19 cellular contexts compared by ENCODE assay signal in genomic region chr17:77618731-77619130, GRCh38.
DNase-seq lines count a peak whose midpoint lies in the region; ATAC-seq and TF ChIP-seq lines count a peak whose summit lies in the region.
"Had no signal": no experiment of that assay in that cellular context is flagged by ENCODE, and none has a peak within 500 bp of the region (broad histone marks: within the 10 kb centered on the region; RNA-seq: fewer than 3 reads in every experiment).

No MANE protein-coding gene starts in this region.

- no peaks in the 10 kb centered on the region for H3K36me3 ChIP-seq in KOPT-K1 (ENCODE audit: insufficient read depth, low read length)
- H3K36me3 ChIP-seq: BLaER1 had no signal

- TF ChIP-seq CTCF in WTC11 (IDR thresholded peaks at IDR 0.05): no peak

- peaks cover 17% of the 10 kb centered on the region for H3K4me1 Mint-ChIP-seq in activated naive CD8-positive, alpha-beta T cell treated with anti-CD3 and anti-CD28 coated beads, Interleukin-2, amount 10 ng/mL, durations not matched to agents 7 days and 5 days
- H3K4me1 Mint-ChIP-seq in WTC11: peaks cover 27% of the 10 kb centered on the region

- peak overlapping the region; percentile 82 for H3K27ac Mint-ChIP-seq in activated naive CD8-positive, alpha-beta T cell treated with anti-CD3 and anti-CD28 coated beads, Interleukin-2, amount 10 ng/mL, durations not matched to agents 7 days and 5 days
- H3K27ac Mint-ChIP-seq in WTC11: no peak overlapping the region
- H3K27ac Mint-ChIP-seq: IgD-negative memory B cell had no signal

- peak; percentile 36 for DNase-seq in activated CD8-positive, alpha-beta memory T cell treated with anti-CD3 and anti-CD28 coated beads, Interleukin-2, amount 50 U/mL, for 48 hours
- DNase-seq in activated CD8-positive, alpha-beta memory T cell treated with anti-CD3 and anti-CD28 coated beads for 24 hours: no peak
- no peak for DNase-seq in activated naive CD8-positive, alpha-beta T cell treated with anti-CD3 and anti-CD28 coated beads, Interleukin-2, amount 10 ng/mL, durations not matched to agents 7 days and 5 days
- DNase-seq in posterior vena cava (ENCODE audit: low spot score): peak; percentile 23
- no peak for DNase-seq in WTC11 (ENCODE audit: low spot score)
- DNase-seq in GOT3 (lab: John Stamatoyannopoulos, UW): no peak
- DNase-seq: HCEC 1CT; MV-4-11; NCI-H1417; NCI-H2029; NCI-H2171; NCI-H446; NCI-H69; NK-92 treated with Interleukin-12 subunit alpha and Interleukin-12 subunit beta, amount 100 ng/mL, for 24 hours; OCI-M1 had no signal

- intact Hi-C loops in posterior vena cava (cut with DNase I): no loop called here

- ATAC-seq in activated naive CD8-positive, alpha-beta T cell treated with anti-CD3 and anti-CD28 coated beads, Interleukin-2, amount 10 ng/mL, durations not matched to agents 7 days and 5 days (ENCODE audit: low read depth): no peak
- ATAC-seq in WTC11 (no peak), HG03378 (IDR thresholded peaks at IDR 0.05; ENCODE audit: unreplicated experiment) (no peak)

- CTCF ChIA-PET in WTC11 (lab: Charles Lee): interaction anchor here (1.5 kb wide), 1 partner anchor 12 kb away, joined by 5 read pairs; no protein-coding TSS in a partner anchor

- peaks cover 2% of the 10 kb centered on the region for H3K36me3 Mint-ChIP-seq in activated naive CD8-positive, alpha-beta T cell treated with anti-CD3 and anti-CD28 coated beads, Interleukin-2, amount 10 ng/mL, durations not matched to agents 7 days and 5 days
- peaks cover 10% of the 10 kb centered on the region; the same call in 1 of the 2 replicates for H3K36me3 Mint-ChIP-seq in WTC11

- POLR2A ChIA-PET in activated naive CD8-positive, alpha-beta T cell treated with anti-CD3 and anti-CD28 coated beads, Interleukin-2, amount 10 ng/mL, durations not matched to agents 7 days and 5 days (lab: Charles Lee): interaction anchor here (1.7 kb wide), 1 partner anchor 48 kb away, joined by 8 read pairs; no protein-coding TSS in a partner anchor
- POLR2A ChIA-PET in WTC11 (lab: Charles Lee): no interaction called here

- peaks cover 2% of the 10 kb centered on the region for H3K9me3 Mint-ChIP-seq in activated naive CD8-positive, alpha-beta T cell treated with anti-CD3 and anti-CD28 coated beads, Interleukin-2, amount 10 ng/mL, durations not matched to agents 7 days and 5 days
- peaks cover 16% of the 10 kb centered on the region for H3K9me3 Mint-ChIP-seq in WTC11

- H3K27me3 Mint-ChIP-seq in activated naive CD8-positive, alpha-beta T cell treated with anti-CD3 and anti-CD28 coated beads, Interleukin-2, amount 10 ng/mL, durations not matched to agents 7 days and 5 days: peaks cover under 1% of the 10 kb centered on the region
- peaks cover 8% of the 10 kb centered on the region for H3K27me3 Mint-ChIP-seq in WTC11 (ENCODE audit: low read depth)

- peak overlapping the region; percentile 82 for H3K27ac ChIP-seq in KOPT-K1 (ENCODE audit: low read depth, low read length, poor library complexity, severe bottlenecking)
- H3K27ac ChIP-seq: BLaER1 had no signal

- H3K9me3 ChIP-seq in KOPT-K1 (ENCODE audit: insufficient read depth, low read length, poor library complexity, severe bottlenecking): peaks cover 14% of the 10 kb centered on the region

- H3K4me3 Mint-ChIP-seq in activated naive CD8-positive, alpha-beta T cell treated with anti-CD3 and anti-CD28 coated beads, Interleukin-2, amount 10 ng/mL, durations not matched to agents 7 days and 5 days: peak overlapping the region; percentile 63
- no peak overlapping the region for H3K4me3 Mint-ChIP-seq in WTC11

TF ChIP-seq in WTC11, 78 proteins besides CTCF, POLR2A, EP300 and RAD21:
- no peak for TF ChIP-seq ATF1 (CRISPR knock-in tag; IDR thresholded peaks at IDR 0.05)
- no peak for TF ChIP-seq JAZF1 (CRISPR knock-in tag; IDR thresholded peaks at IDR 0.05)
- TF ChIP-seq ATF6 (CRISPR knock-in tag; IDR thresholded peaks at IDR 0.05): no peak
- no peak for TF ChIP-seq USF2 (CRISPR knock-in tag; IDR thresholded peaks at IDR 0.05)
- TF ChIP-seq AR (CRISPR knock-in tag; IDR thresholded peaks at IDR 0.05): no peak
TF ChIP-seq in WTC11: peak in this region for 0.

Comparison
In these comparisons a context has a peak if more than half of its experiments do, and no peak if none do; other contexts are left out.
1. DNase-seq: peak in activated CD8-positive, alpha-beta memory T cell treated with anti-CD3 and anti-CD28 coated beads, Interleukin-2, amount 50 U/mL, for 48 hours (single experiment) and posterior vena cava (single experiment); none in activated CD8-positive, alpha-beta memory T cell treated with anti-CD3 and anti-CD28 coated beads for 24 hours (single experiment), activated naive CD8-positive, alpha-beta T cell treated with anti-CD3 and anti-CD28 coated beads, Interleukin-2, amount 10 ng/mL, durations not matched to agents 7 days and 5 days (single experiment), WTC11 (single experiment) and GOT3 (single experiment).